19 cellular contexts compared by ENCODE assay signal in genomic region chr1:110462964-110463363, GRCh38. TPM values are rescaled to one million over a fixed set of nuclear protein-coding genes. Genes with fewer than 3 reads are reported as not detected.
A peak's percentile ranks its signal among the peaks of the same experiment; 100 is the strongest.
DNase-seq lines count a peak whose midpoint lies in the region; ATAC-seq, FAIRE-seq and TF ChIP-seq lines count a peak whose summit lies in the region.
"Had no signal": no experiment of that assay in that cellular context is flagged by ENCODE, and none has a peak within 500 bp of the region (broad histone marks: within the 10 kb centered on the region; RNA-seq: fewer than 3 reads in every experiment).

No MANE protein-coding gene starts in this region.

- peak overlapping the region; percentile 67; the same call in 1 of the 3 replicates for H3K4me2 ChIP-seq in A549
- peak overlapping the region; percentile 30; the same call in 1 of the 2 replicates for H3K4me2 ChIP-seq in HCT116 (ENCODE audit: low read length)
- H3K4me2 ChIP-seq: BLaER1 treated with 17β-estradiol and CSF1 and Interleukin-3, amounts not matched to agents 10 nM and 100 nM had no signal

- peak; percentile 16; the same call in 1 of the 3 replicates for TF ChIP-seq CTCF in A549 (IDR thresholded peaks at IDR 0.05)
- TF ChIP-seq CTCF in HCT116 (IDR thresholded peaks at IDR 0.05 in 2 of 3, conservative IDR thresholded peaks at IDR 0.05 in 1 of 3; ENCODE audit: borderline replicate concordance in 1 of 3, insufficient read depth in 1 of 3, low read depth in 2 of 3, low read length in 2 of 3) = peak; percentile 30 to 38 (median 38); a peak in 4 of 6 replicates
- peak; percentile 4 for TF ChIP-seq CTCF in cardiac fibroblast (IDR thresholded peaks at IDR 0.05; ENCODE audit: low read depth, low read length)

- H3K4me1 ChIP-seq in A549 (peaks cover 29% of the 10 kb centered on the region), HCT116 (ENCODE audit: control insufficient read depth in 1 of 2, insufficient read depth in 2 of 2, low read length in 2 of 2) (peaks cover 0 to 27% of the 10 kb centered on the region in 2 experiments; a peak in 3 of 4 replicates)
- H3K4me1 ChIP-seq: SJCRH30 had no signal

- no peaks in the 10 kb centered on the region for H3K9me2 ChIP-seq in HCT116 (ENCODE audit: insufficient read depth)

- RAD21 ChIA-PET in HCT116 (lab: Charles Lee; ENCODE audit: low non-redundant PET in 1 of 2, low total read pairs in 2 of 2, uncharacterized antibody in 2 of 2, unreplicated experiment in 2 of 2) = interaction anchor here in 1 of 2 experiments (0.7 kb wide), 1 partner anchor 33 kb away, joined by 4 read pairs; no protein-coding TSS in a partner anchor

- peak; percentile 32 to 49; a peak in 3 of 6 replicates for ATAC-seq in A549
- ATAC-seq in HCT116 = peak; percentile 33; the same call in 1 of the 2 replicates
- ATAC-seq in HG03095 (IDR thresholded peaks at IDR 0.05; ENCODE audit: unreplicated experiment) = no peak

- TF ChIP-seq POLR2A in A549 (IDR thresholded peaks at IDR 0.05; ENCODE audit: low read length) (no peak), HCT116 (IDR thresholded peaks at IDR 0.05; ENCODE audit: borderline replicate concordance, extremely low read depth, insufficient read depth, insufficient read length) (no peak)

- no peaks in the 10 kb centered on the region for H4K20me1 ChIP-seq in HCT116 (ENCODE audit: insufficient read depth)
- H4K20me1 ChIP-seq: BLaER1 treated with 17β-estradiol and CSF1 and Interleukin-3, amounts not matched to agents 10 nM and 100 nM had no signal

- intact Hi-C loops in HCT116 (cut with micrococcal nuclease) = loop anchor here (1.0 to 10.0 kb wide), 2 partner anchors 33 to 438 kb away; no protein-coding TSS in a partner anchor

- H3K27me3 ChIP-seq in HCT116 (ENCODE audit: insufficient read depth, low read length) = no peaks in the 10 kb centered on the region
- H3K27me3 ChIP-seq: BLaER1 treated with 17β-estradiol and CSF1 and Interleukin-3, amounts not matched to agents 10 nM and 100 nM; MG63 had no signal

- H3K36me3 ChIP-seq in HCT116 (ENCODE audit: control insufficient read depth in 1 of 2, insufficient read depth in 2 of 2, low read length in 2 of 2) = no peaks in the 10 kb centered on the region
- H3K36me3 ChIP-seq: BLaER1 treated with 17β-estradiol and CSF1 and Interleukin-3, amounts not matched to agents 10 nM and 100 nM; MG63; SJCRH30 had no signal

- H3K4me3 ChIP-seq in A549 = no peak overlapping the region
- H3K4me3 ChIP-seq in HCT116 (replicated peaks in 1 of 2; ENCODE audit: low read depth in 1 of 2, low read length in 2 of 2) = no peak overlapping the region
- H3K4me3 ChIP-seq in cardiac fibroblast (replicated peaks in 1 of 2; ENCODE audit: low read depth in 2 of 2, low read length in 2 of 2) = no peak overlapping the region
- H3K4me3 ChIP-seq: BLaER1 treated with 17β-estradiol and CSF1 and Interleukin-3, amounts not matched to agents 10 nM and 100 nM; MG63; SJCRH30 had no signal

- H3K9me3 ChIP-seq in A549 (no peaks in the 10 kb centered on the region), HCT116 (ENCODE audit: control insufficient read depth in 1 of 2, insufficient read depth in 1 of 2, low read depth in 1 of 2, low read length in 2 of 2) (no peaks in the 10 kb centered on the region)
- H3K9me3 ChIP-seq: BLaER1 treated with 17β-estradiol and CSF1 and Interleukin-3, amounts not matched to agents 10 nM and 100 nM; MG63; SJCRH30 had no signal

- CTCF ChIA-PET in A549 (lab: Yijun Ruan, JAX) = interaction anchor here (0.6 to 23.9 kb wide), 10 partner anchors 15 to 256 kb away, joined by 3 to 338 read pairs (median 7); partner anchors contain the start of genes KCNC4 and LAMTOR5
- CTCF ChIA-PET in HCT116 (lab: Charles Lee) = interaction anchor here (1.1 to 21.6 kb wide), 5 partner anchors 14 to 266 kb away, joined by 3 to 203 read pairs (median 6); no protein-coding TSS in a partner anchor

- no peak for TF ChIP-seq EP300 in A549 (IDR thresholded peaks at IDR 0.05)

- H3K79me2 ChIP-seq in HCT116 (ENCODE audit: insufficient read depth, low read length) = no peaks in the 10 kb centered on the region

- H3K27ac ChIP-seq in A549 (peak overlapping the region; percentile 45 to 68; a peak in 3 of 6 replicates), HCT116 (ENCODE audit: low read depth, low read length) (no peak overlapping the region; the same call in 1 of the 2 replicates)
- H3K27ac ChIP-seq: BLaER1 treated with 17β-estradiol and CSF1 and Interleukin-3, amounts not matched to agents 10 nM and 100 nM; SJCRH30; VCaP had no signal

- TF ChIP-seq RAD21 in A549 (conservative IDR thresholded peaks at IDR 0.05 in 1 of 2, IDR thresholded peaks at IDR 0.05 in 1 of 2) = peak; percentile 28 to 34; a peak in 2 of 5 replicates
- peak; percentile 61 for TF ChIP-seq RAD21 in HCT116 (IDR thresholded peaks at IDR 0.05; ENCODE audit: low read depth)

- no peak overlapping the region for H3K9ac ChIP-seq in HCT116 (ENCODE audit: low read length)

- no peak for FAIRE-seq in A549 (lab: Jason Lieb, UNC)

- POLR2A ChIA-PET in A549 (lab: Yijun Ruan, JAX) = no interaction called here
- POLR2A ChIA-PET in HCT116 (lab: Charles Lee) = no interaction called here

- no TSS peak for BruUV-seq in HCT116 (replicated peaks; lab: Mats Ljungman, UMichigan)

- DNase-seq in A549 (ENCODE audit: low read depth in 1 of 2, low spot score in 1 of 2) (no peak), HCT116 (ENCODE audit: low read depth, low spot score) (no peak), cardiac fibroblast (ENCODE audit: low read depth in 2 of 2) (peak in 1 of 2 donors; percentile 37), midbrain (lab: John Stamatoyannopoulos, UW) (peak; percentile 5), HT-29 (ENCODE audit: low spot score) (no peak), T1000 (lab: John Stamatoyannopoulos, UW) (no peak), D341Med (ENCODE audit: low spot score) (no peak)
- DNase-seq: activated naive CD4-positive, alpha-beta T cell treated with anti-CD3 and anti-CD28 coated beads, Interleukin-2, amount 10 ng/mL, durations not matched to agents 7 days and 5 days; GOT3; SJCRH30; stimulated activated CD8-positive, alpha-beta memory T cell treated with anti-CD3 and anti-CD28 coated beads, Interleukin-4, amount 100 ng/mL, for 48 hours had no signal

- H2AFZ ChIP-seq in HCT116 (ENCODE audit: low read depth, low read length, poor library complexity, severe bottlenecking) = peak overlapping the region; percentile 24

TF ChIP-seq in A549, 52 proteins besides CTCF, POLR2A, EP300 and RAD21:
- TF ChIP-seq SMC3 (IDR thresholded peaks at IDR 0.05) (peak; percentile 38; the same call in 2 of the 3 replicates), MAFK (IDR thresholded peaks at IDR 0.05; ENCODE audit: partially characterized antibody) (no peak)

TF ChIP-seq in HCT116, 20 proteins besides CTCF, POLR2A, EP300 and RAD21:
- no peak for TF ChIP-seq POLR2AphosphoS5 (IDR thresholded peaks at IDR 0.05; ENCODE audit: low read depth, low read length)
- no peak for TF ChIP-seq CBX3 (IDR thresholded peaks at IDR 0.05; ENCODE audit: low read depth)
- TF ChIP-seq TCF7L2 (IDR thresholded peaks at IDR 0.05; ENCODE audit: borderline replicate concordance, extremely low read depth, insufficient read depth, insufficient read length) = no peak
- TF ChIP-seq ZFX (IDR thresholded peaks at IDR 0.05) = no peak
- TF ChIP-seq SIN3A (IDR thresholded peaks at IDR 0.05; ENCODE audit: low read depth) = no peak
- TF ChIP-seq MAX (IDR thresholded peaks at IDR 0.05) = no peak
- TF ChIP-seq SP1 (IDR thresholded peaks at IDR 0.05; ENCODE audit: low read depth) = no peak
- no peak for TF ChIP-seq CEBPB (IDR thresholded peaks at IDR 0.05; ENCODE audit: low read depth)

RNA-seq across cellular contexts. Expression of gene PROK1, which starts 12.0 kb away (rescaled TPM):
- polyA plus RNA-seq in A549 (2011; rRNA removed) = not detected in 2 replicates
- not detected in 2 replicates for polyA plus RNA-seq in A549 (2012; cell fraction: cytosol; rRNA removed)
- polyA plus RNA-seq in A549 (2012; cell fraction: nucleus; rRNA removed) = not detected in 2 replicates
- polyA plus RNA-seq in A549 (2017; fragmentation: RNase III; extraction: RNeasy Plus Mini Kit Qiagen cat#74134 plus additional on column Dnase treatment) = not detected in 3 replicates
- polyA minus RNA-seq in A549 (2011; rRNA and poly(A)+ RNA removed) = not detected in 2 replicates
- 0.22 TPM for total RNA-seq in HCT116 (2021; ENCODE audit: unreplicated experiment)
- polyA plus RNA-seq in HCT116 (2012) = 0.04 TPM in 2 replicates
- not detected in 2 replicates for total RNA-seq in HT-29 (2014; rRNA removed; shearing (Covaris generic))
- total RNA-seq: G401, mononuclear cell, SJCRH30, urinary bladder had no signal

RNA-seq across cellular contexts. Expression of gene LAMTOR5, which starts 55.5 kb away (rescaled TPM):
- polyA plus RNA-seq in A549 (2011; rRNA removed) = 256 and 314 TPM in 2 replicates
- polyA plus RNA-seq in A549 (2012; cell fraction: cytosol; rRNA removed) = 293 and 304 TPM in 2 replicates
- polyA plus RNA-seq in A549 (2012; cell fraction: nucleus; rRNA removed) = 86.8 and 153 TPM in 2 replicates
- polyA plus RNA-seq in A549 (2017; fragmentation: RNase III; extraction: RNeasy Plus Mini Kit Qiagen cat#74134 plus additional on column Dnase treatment) = 217 to 254 TPM (median 251 TPM) in 3 replicates
- 59.2 and 75.3 TPM in 2 replicates for polyA minus RNA-seq in A549 (2011; rRNA and poly(A)+ RNA removed)
- total RNA-seq in HCT116 (2021; ENCODE audit: unreplicated experiment) = 137 TPM
- 240 and 257 TPM in 2 replicates for polyA plus RNA-seq in HCT116 (2012)
- total RNA-seq in HT-29 (2014; rRNA removed; shearing (Covaris generic)) = 106 and 140 TPM in 2 replicates

RNA-seq across cellular contexts. Expression of gene KCNA10, which starts 56.0 kb away (rescaled TPM):
- polyA plus RNA-seq in A549 (2011; rRNA removed) (not detected in 2 replicates), A549 (2017; fragmentation: RNase III; extraction: RNeasy Plus Mini Kit Qiagen cat#74134 plus additional on column Dnase treatment) (not detected in 3 replicates)
- polyA plus RNA-seq in A549 (2012; cell fraction: cytosol; rRNA removed) = not detected in 2 replicates
- polyA plus RNA-seq in A549 (2012; cell fraction: nucleus; rRNA removed) = not detected in 2 replicates
- not detected in 2 replicates for polyA minus RNA-seq in A549 (2011; rRNA and poly(A)+ RNA removed)
- total RNA-seq in HCT116 (2021; ENCODE audit: unreplicated experiment) = not detected
- not detected in 2 replicates for polyA plus RNA-seq in HCT116 (2012)
- total RNA-seq in HT-29 (2014; rRNA removed; shearing (Covaris generic)) = not detected in 2 replicates
- total RNA-seq: G401, mononuclear cell, posterior vena cava, SJCRH30, urinary bladder had no signal
- polyA plus RNA-seq: urinary bladder had no signal

Comparison
In these comparisons a context has a peak if more than half of its experiments do, and no peak if none do; other contexts are left out.
1. Of the 6 proteins assayed by ChIP-seq in both A549 and HCT116: peak only in A549: none; only in HCT116: none; in both: CTCF and RAD21; in neither: 4.